Comparison of ENCODE assay signal across 8 cellular contexts in genomic region chr16:48535831-48536599, GRCh38.
A peak's percentile ranks its signal among the peaks of the same experiment; 100 is the strongest.
DNase-seq lines count a peak whose midpoint lies in the region; ATAC-seq and TF ChIP-seq lines count a peak whose summit lies in the region.

No MANE protein-coding gene starts in this region.

- peaks cover 21% of the 10 kb centered on the region for H3K36me3 Mint-ChIP-seq in CD8-positive, alpha-beta T cell
- peaks cover 0 to 21% of the 10 kb centered on the region in 2 donors for H3K36me3 Mint-ChIP-seq in CD4-positive, alpha-beta memory T cell

- no peak overlapping the region for H3K27ac ChIP-seq in CD8-positive, alpha-beta T cell (ENCODE audit: low read depth, low read length)
- peak overlapping the region in 1 of 2 donors; percentile 44 for H3K27ac ChIP-seq in liver (ENCODE audit: low read depth in 1 of 2, low read length in 2 of 2)
- H3K27ac ChIP-seq in thymus (ENCODE audit: low read depth), result peak overlapping the region; percentile 46
- no peak overlapping the region for H3K27ac ChIP-seq in CD4-positive, alpha-beta memory T cell (ENCODE audit: low read depth, low read length)

- no peak overlapping the region for H3K4me3 ChIP-seq in CD8-positive, alpha-beta T cell (ENCODE audit: low read depth, low read length)
- H3K4me3 ChIP-seq in adipocyte (ENCODE audit: low read length), result no peak overlapping the region
- H3K4me3 ChIP-seq in liver (ENCODE audit: low read depth in 1 of 3, low read length in 3 of 3), result no peak overlapping the region
- no peak overlapping the region for H3K4me3 ChIP-seq in thymus (ENCODE audit: low read length)
- H3K4me3 ChIP-seq in CD4-positive, alpha-beta memory T cell (ENCODE audit: low read length in 2 of 2), result no peak overlapping the region

- intact Hi-C loops in CD8-positive, alpha-beta T cell (cut with DNase I, micrococcal nuclease), result loop anchor here in 1 of 2 experiments (10.0 kb wide), 1 partner anchor 251 kb away; no protein-coding TSS in a partner anchor
- intact Hi-C loops in CD4-positive, alpha-beta memory T cell (cut with micrococcal nuclease), result no loop called here

- peak overlapping the region; percentile 78 for H3K9ac ChIP-seq in adipocyte (ENCODE audit: low read length)
- H3K9ac ChIP-seq in liver (ENCODE audit: low read depth in 1 of 2, low read length in 2 of 2), result no peak overlapping the region

- peaks cover 20% of the 10 kb centered on the region for H3K4me1 Mint-ChIP-seq in CD8-positive, alpha-beta T cell (ENCODE audit: low read depth)
- H3K4me1 Mint-ChIP-seq in CD4-positive, alpha-beta memory T cell, result peaks cover 5 to 29% (median 12%) of the 10 kb centered on the region in 4 donors

- POLR2A ChIA-PET in CD8-positive, alpha-beta T cell (lab: Charles Lee), result interaction anchor here (1.2 kb wide), 1 partner anchor 8 kb away, joined by 3 read pairs; no protein-coding TSS in a partner anchor
- POLR2A ChIA-PET in CD4-positive, alpha-beta memory T cell (lab: Charles Lee; ENCODE audit: partially characterized antibody), result interaction anchor here (1.0 to 2.8 kb wide), 2 partner anchors 77 to 87 kb away, joined by 3 to 9 read pairs; no protein-coding TSS in a partner anchor

- H3K27me3 Mint-ChIP-seq in CD8-positive, alpha-beta T cell (ENCODE audit: low read depth), result no peaks in the 10 kb centered on the region
- no peaks in the 10 kb centered on the region for H3K27me3 Mint-ChIP-seq in CD4-positive, alpha-beta memory T cell

- peak in 1 of 7 experiments; percentile 48 for DNase-seq in CD8-positive, alpha-beta T cell
- DNase-seq in adipocyte (ENCODE audit: low read depth) (peak; percentile 89), SW480 (ENCODE audit: low spot score) (no peak)
- no peak for DNase-seq in CD4-positive, alpha-beta memory T cell

- no peak for TF ChIP-seq CTCF in CD8-positive, alpha-beta T cell (IDR thresholded peaks at IDR 0.05)
- no peak for TF ChIP-seq CTCF in liver (IDR thresholded peaks at IDR 0.05; ENCODE audit: low read depth, low read length, missing input control)

- H3K27me3 ChIP-seq in CD8-positive, alpha-beta T cell (ENCODE audit: insufficient read depth, low read length), result no peaks in the 10 kb centered on the region
- no peaks in the 10 kb centered on the region for H3K27me3 ChIP-seq in adipocyte (replicated peaks; ENCODE audit: control insufficient read depth, insufficient read depth, low read length)
- no peaks in the 10 kb centered on the region for H3K27me3 ChIP-seq in liver (ENCODE audit: control insufficient read depth in 4 of 4, insufficient read depth in 4 of 4, low read length in 3 of 4)
- no peaks in the 10 kb centered on the region for H3K27me3 ChIP-seq in thymus (ENCODE audit: control insufficient read depth, insufficient read depth)
- no peaks in the 10 kb centered on the region for H3K27me3 ChIP-seq in CD4-positive, alpha-beta memory T cell (ENCODE audit: insufficient read depth, low read length)

- no peak for TF ChIP-seq RAD21 in liver (IDR thresholded peaks at IDR 0.05)

- H3K9me3 ChIP-seq in CD8-positive, alpha-beta T cell (ENCODE audit: low read length), result no peaks in the 10 kb centered on the region
- H3K9me3 ChIP-seq in adipocyte (ENCODE audit: control insufficient read depth, low read length) (no peaks in the 10 kb centered on the region), liver (ENCODE audit: control insufficient read depth in 4 of 4, low read length in 3 of 4) (no peaks in the 10 kb centered on the region), thymus (ENCODE audit: control insufficient read depth) (no peaks in the 10 kb centered on the region)
- H3K9me3 ChIP-seq in CD4-positive, alpha-beta memory T cell (ENCODE audit: control insufficient read depth in 1 of 2, low read length in 2 of 2), result no peaks in the 10 kb centered on the region

- CTCF ChIA-PET in CD8-positive, alpha-beta T cell (lab: Charles Lee), result interaction anchor here (1.6 to 3.2 kb wide), 5 partner anchors 81 to 182 kb away, joined by 3 to 19 read pairs (median 11); no protein-coding TSS in a partner anchor
- CTCF ChIA-PET in CD4-positive, alpha-beta memory T cell (lab: Charles Lee; ENCODE audit: partially characterized antibody), result interaction anchor here (2.8 to 11.1 kb wide), 2 partner anchors 86 to 88 kb away, joined by 20 to 98 read pairs; no protein-coding TSS in a partner anchor

- no peak overlapping the region for H3K27ac Mint-ChIP-seq in CD8-positive, alpha-beta T cell
- peak overlapping the region in 3 of 7 donors; percentile 18 to 65 (median 55) for H3K27ac Mint-ChIP-seq in CD4-positive, alpha-beta memory T cell

- no peaks in the 10 kb centered on the region for H3K9me3 Mint-ChIP-seq in CD8-positive, alpha-beta T cell
- peaks cover 0 to 2% (median 0%) of the 10 kb centered on the region in 8 donors for H3K9me3 Mint-ChIP-seq in CD4-positive, alpha-beta memory T cell

- H3K4me1 ChIP-seq in CD8-positive, alpha-beta T cell (ENCODE audit: insufficient read depth, low read length), result peaks cover 22% of the 10 kb centered on the region
- H3K4me1 ChIP-seq in adipocyte (ENCODE audit: control insufficient read depth, insufficient read depth, low read length) (peaks cover 51% of the 10 kb centered on the region), liver (ENCODE audit: control insufficient read depth in 4 of 4, insufficient read depth in 4 of 4, low read length in 3 of 4) (peaks cover 0 to 15% (median 5%) of the 10 kb centered on the region in 4 donors), thymus (ENCODE audit: control insufficient read depth, insufficient read depth, low read length) (peaks cover 3% of the 10 kb centered on the region)
- H3K4me1 ChIP-seq in CD4-positive, alpha-beta memory T cell (ENCODE audit: insufficient read depth, low read length), result peaks cover 9% of the 10 kb centered on the region

- H3K36me3 ChIP-seq in CD8-positive, alpha-beta T cell (ENCODE audit: insufficient read depth, low read length), result peaks cover 3% of the 10 kb centered on the region
- peaks cover 6% of the 10 kb centered on the region for H3K36me3 ChIP-seq in adipocyte (ENCODE audit: control insufficient read depth, insufficient read depth, low read length, severe bottlenecking)
- peaks cover 0 to 3% (median 0%) of the 10 kb centered on the region in 4 donors for H3K36me3 ChIP-seq in liver (ENCODE audit: control insufficient read depth in 4 of 4, insufficient read depth in 3 of 4, low read depth in 1 of 4, low read length in 3 of 4)
- peaks cover 7% of the 10 kb centered on the region for H3K36me3 ChIP-seq in thymus (ENCODE audit: control insufficient read depth, insufficient read depth)
- H3K36me3 ChIP-seq in CD4-positive, alpha-beta memory T cell (ENCODE audit: insufficient read depth, low read length), result peaks cover 10% of the 10 kb centered on the region

- 73% methylated on average over 16 of the region's 16 CpGs for WGBS in liver
- WGBS in thymus, result 43% methylated on average over 16 of the region's 16 CpGs

- no peak overlapping the region for H3K4me3 Mint-ChIP-seq in CD8-positive, alpha-beta T cell
- no peak overlapping the region for H3K4me3 Mint-ChIP-seq in CD4-positive, alpha-beta memory T cell

- peak; percentile 24 for ATAC-seq in CD8-positive, alpha-beta T cell
- ATAC-seq in GM19452 (IDR thresholded peaks at IDR 0.05; ENCODE audit: unreplicated experiment) (peak; percentile 64), HG03442 (IDR thresholded peaks at IDR 0.05; ENCODE audit: unreplicated experiment) (peak; percentile 78)

TF ChIP-seq in liver, 16 proteins besides CTCF, POLR2A, EP300 and RAD21:
- TF ChIP-seq ATF3 (IDR thresholded peaks at IDR 0.05) (no peak), NR2F2 (IDR thresholded peaks at IDR 0.05) (peak; percentile 19)

Comparison
In these comparisons a context has a peak if more than half of its experiments do, and no peak if none do; other contexts are left out.
1. ATAC-seq: peak in every context shown above with its lines; median percentile 78 in HG03442; 64 in GM19452; 24 in CD8-positive, alpha-beta T cell.